Comparison of ENCODE assay signal across 8 cellular contexts in the genomic region with DNA sequence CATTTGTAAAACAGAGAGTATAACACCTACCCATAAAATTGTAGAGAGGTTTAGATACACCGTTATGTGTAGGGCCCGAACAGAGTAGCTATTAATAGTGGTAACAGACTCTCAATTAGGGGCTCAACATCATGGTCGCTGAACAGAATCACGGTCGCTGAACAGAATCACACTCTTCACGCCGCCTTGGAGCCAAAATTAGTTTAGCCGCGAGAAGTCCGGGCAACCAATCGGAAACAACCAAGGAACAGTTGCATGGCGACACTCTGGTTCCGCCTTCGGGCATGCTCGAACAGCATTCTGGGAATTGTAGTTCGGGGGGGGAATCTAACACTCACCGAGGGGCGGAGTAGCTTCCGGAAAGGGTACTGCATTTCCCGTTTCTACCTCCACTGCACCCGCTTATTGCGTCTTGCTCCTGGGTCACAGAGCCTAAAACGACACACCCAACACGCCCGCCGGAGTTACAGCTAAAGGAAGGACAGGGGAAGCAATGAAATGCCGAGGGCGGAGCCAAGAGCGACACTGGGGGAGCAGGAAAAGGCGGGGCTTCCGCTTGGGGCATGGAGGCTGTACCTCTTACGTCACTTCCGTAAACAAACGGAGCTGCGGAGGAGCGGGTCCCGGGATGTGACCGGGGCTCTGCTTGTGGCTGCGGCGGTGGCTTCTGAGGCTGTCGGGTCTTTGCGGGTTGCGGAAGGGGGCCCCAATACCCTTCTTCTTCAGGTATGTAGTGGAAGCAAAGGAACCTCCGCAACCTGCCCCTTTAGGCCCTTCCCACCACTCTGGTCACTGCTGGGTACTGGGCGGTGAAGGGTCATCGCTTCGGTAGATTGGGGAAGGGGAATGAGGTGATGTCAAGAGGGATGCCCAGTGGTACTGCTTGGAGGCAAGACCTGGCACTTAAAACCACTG. TPM values are rescaled to one million over a fixed set of nuclear protein-coding genes. Genes with fewer than 3 reads are reported as not detected.
DNase-seq lines count a peak whose midpoint lies in the region; ATAC-seq, FAIRE-seq and TF ChIP-seq lines count a peak whose summit lies in the region.

Gene CCDC28A, plus strand, starts transcription at position 593 of the 915 bp plus-strand sequence. CDS start 2,352 bp downstream, outside the sequence.

- no peak within 1 kb of the TSS for H2BK120ac ChIP-seq in H1 (replicated peaks; ENCODE audit: low read depth, low read length)

- DNase-seq in COLO829 (ENCODE audit: low spot score) = peak; percentile 96
- peak; percentile 89 for DNase-seq in HTR-8/SVneo (ENCODE audit: insufficient read length, low spot score)
- DNase-seq in NOMO-1 treated with dmso at 0.1 percent for 144 hours (lab: John Stamatoyannopoulos, UW; ENCODE audit: unreplicated experiment) = peak; percentile 93
- DNase-seq in activated CD8-positive, alpha-beta memory T cell treated with anti-CD3 and anti-CD28 coated beads for 48 hours (ENCODE audit: low read depth in 2 of 3, low spot score in 2 of 3) = peak; percentile 71 to 85 (median 82)
- peak; percentile 81 to 94 for DNase-seq in H1 (ENCODE audit: low read depth in 1 of 2, low spot score in 2 of 2)
- DNase-seq in memory B cell (ENCODE audit: low spot score in 2 of 2) = peak; percentile 96
- peak; percentile 82 for DNase-seq in stimulated activated CD8-positive, alpha-beta memory T cell treated with anti-CD3 and anti-CD28 coated beads, Interleukin-12 subunit alpha, Interleukin-12 subunit beta, amount 100 ng/mL, for 24 hours (ENCODE audit: extremely low read depth)

- peak; percentile 93 for FAIRE-seq in HTR-8/SVneo (lab: Jason Lieb, UNC)
- peak; percentile 98 for FAIRE-seq in H1 (lab: Jason Lieb, UNC)

- TF ChIP-seq EP300 in H1 (IDR thresholded peaks at IDR 0.05; ENCODE audit: borderline replicate concordance in 1 of 2, low read depth in 2 of 2, low read length in 2 of 2) = no peak

- peak within 1 kb of the TSS; percentile 99 for H4K5ac ChIP-seq in H1 (ENCODE audit: insufficient read length, low read depth, low read length)

- peak within 1 kb of the TSS; percentile 98 for H3K27ac Mint-ChIP-seq in memory B cell

- peak; percentile 56 to 86 for TF ChIP-seq POLR2A in H1 (IDR thresholded peaks at IDR 0.05; ENCODE audit: control extremely low read depth in 1 of 2, low read depth in 2 of 2, low read length in 2 of 2)

- no peaks in the 10 kb centered on the region for H3K9me3 Mint-ChIP-seq in memory B cell

- CTCF ChIA-PET in H1 (lab: Charles Lee; ENCODE audit: partially characterized antibody) = interaction anchor here (0.6 to 1.0 kb wide), 4 partner anchors 14 to 183 kb away, joined by 3 to 4 read pairs (median 3); no protein-coding TSS in a partner anchor

- H3K4me3 ChIP-seq in H1 (ENCODE audit: extremely low read depth in 1 of 4, insufficient read depth in 2 of 4, low read depth in 3 of 4, low read length in 4 of 4) = peak within 1 kb of the TSS; percentile 77 to 96 (median 88)

- peak within 1 kb of the TSS; percentile 99 for H2BK5ac ChIP-seq in H1 (ENCODE audit: low read depth, low read length)

- H3K18ac ChIP-seq in H1 (ENCODE audit: extremely low read depth, low read length) = peak within 1 kb of the TSS; percentile 100

- peaks cover 6% of the 10 kb centered on the region for H3K36me3 Mint-ChIP-seq in memory B cell

- peak within 1 kb of the TSS; percentile 100 for H3K4me3 Mint-ChIP-seq in memory B cell

- H3K56ac ChIP-seq in H1 (replicated peaks; ENCODE audit: insufficient read length, low read depth, low read length) = peak within 1 kb of the TSS; percentile 92

- no peak for TF ChIP-seq CTCF in H1 (IDR thresholded peaks at IDR 0.05; ENCODE audit: control extremely low read depth in 1 of 3, insufficient read depth in 1 of 3, low read depth in 1 of 3, low read length in 3 of 3)

- H3K79me1 ChIP-seq in H1 (ENCODE audit: low read depth, low read length) = no peaks in the 10 kb centered on the region

- H2AK5ac ChIP-seq in H1 (ENCODE audit: low read depth, low read length) = no peak within 1 kb of the TSS

- H3K9ac ChIP-seq in H1 (replicated peaks in 1 of 4; ENCODE audit: extremely low read depth in 1 of 4, low read depth in 3 of 4, low read length in 3 of 4) = peak within 1 kb of the TSS; percentile 75 to 90 (median 86)

- no peaks in the 10 kb centered on the region for H3K9me3 ChIP-seq in H1 (ENCODE audit: insufficient read depth in 2 of 2, low read depth in 1 of 2, low read length in 1 of 2)

- H2BK12ac ChIP-seq in H1 (ENCODE audit: low read depth, low read length) = peak within 1 kb of the TSS; percentile 99

- peak within 1 kb of the TSS; percentile 75; the same call in 1 of the 2 replicates for H4K8ac ChIP-seq in H1 (ENCODE audit: extremely low read depth, insufficient read depth, low read length)

- ATAC-seq in GM21367 (IDR thresholded peaks at IDR 0.05; ENCODE audit: unreplicated experiment) = peak; percentile 87
- peak; percentile 84 for ATAC-seq in memory B cell (ENCODE audit: low read depth)

- H3K14ac ChIP-seq in H1 (ENCODE audit: insufficient read length) = no peak within 1 kb of the TSS

- no peaks in the 10 kb centered on the region for H3K27me3 ChIP-seq in H1 (replicated peaks in 1 of 4; ENCODE audit: control insufficient read depth in 3 of 4, extremely low read depth in 1 of 4, insufficient read depth in 3 of 4, low read length in 3 of 4)

- H2BK20ac ChIP-seq in H1 (ENCODE audit: low read length) = peak within 1 kb of the TSS; percentile 38; the same call in 1 of the 2 replicates

- no peak within 1 kb of the TSS for H3K4ac ChIP-seq in H1 (replicated peaks; ENCODE audit: insufficient read length, low read depth, low read length)

- H2BK15ac ChIP-seq in H1 (ENCODE audit: low read length) = peak within 1 kb of the TSS; percentile 50; the same call in 1 of the 2 replicates

- H3K27me3 Mint-ChIP-seq in memory B cell = no peaks in the 10 kb centered on the region

- POLR2A ChIA-PET in H1 (lab: Charles Lee; ENCODE audit: partially characterized antibody) = interaction anchor here (0.7 to 1.7 kb wide), 6 partner anchors 21 to 522 kb away, joined by 3 to 8 read pairs (median 4); no protein-coding TSS in a partner anchor

- H3K27ac ChIP-seq in H1 (ENCODE audit: low read depth, low read length) = peak within 1 kb of the TSS; percentile 96

- peaks cover 9% of the 10 kb centered on the region for H3K4me1 Mint-ChIP-seq in memory B cell

- TF ChIP-seq RAD21 in H1 (IDR thresholded peaks at IDR 0.05 in 1 of 2, conservative IDR thresholded peaks at IDR 0.05 in 1 of 2; ENCODE audit: low read depth in 2 of 2, low read length in 2 of 2) = no peak

- H4K20me1 ChIP-seq in H1 (replicated peaks in 1 of 2; ENCODE audit: control insufficient read depth in 1 of 2, insufficient read depth in 2 of 2, low read length in 2 of 2) = no peaks in the 10 kb centered on the region

- no peak within 1 kb of the TSS for H3K23ac ChIP-seq in H1 (ENCODE audit: insufficient read length)

- no peaks in the 10 kb centered on the region for H3K79me2 ChIP-seq in H1 (ENCODE audit: control insufficient read depth in 1 of 2, insufficient read depth in 2 of 2, low read length in 2 of 2)

- peaks cover 3% of the 10 kb centered on the region; the same call in 1 of the 2 replicates for H3K23me2 ChIP-seq in H1 (ENCODE audit: low read depth, low read length)

- H3K36me3 ChIP-seq in H1 (ENCODE audit: control insufficient read depth in 2 of 4, insufficient read depth in 4 of 4, low read length in 3 of 4) = no peaks in the 10 kb centered on the region

- H3K4me2 ChIP-seq in H1 (ENCODE audit: insufficient read depth in 1 of 2, low read depth in 2 of 2, low read length in 2 of 2) = peak within 1 kb of the TSS; percentile 61 to 85

- H3K4me1 ChIP-seq in H1 (replicated peaks in 1 of 4; ENCODE audit: control insufficient read depth in 3 of 4, insufficient read depth in 4 of 4, low read length in 3 of 4) = no peaks in the 10 kb centered on the region

- WGBS in H1 (ENCODE audit: extremely low coverage in 1 of 2, insufficient coverage in 1 of 2, insufficient read length in 1 of 2, insufficient replicate concordance in 2 of 2, low coverage in 1 of 2, low lambda C conversion rate in 2 of 2, missing lambda C conversion rate in 1 of 2), 2 experiments = 2% methylated on average over 47 of the region's 47 CpGs; no CpG with 5 or more reads in 1 of the 2 experiments

- H4K91ac ChIP-seq in H1 (replicated peaks; ENCODE audit: insufficient read length, low read length) = peak within 1 kb of the TSS; percentile 70

- H2AFZ ChIP-seq in H1 (ENCODE audit: low read length) = peak within 1 kb of the TSS; percentile 99

TF ChIP-seq in H1, 55 proteins besides CTCF, POLR2A, EP300 and RAD21 (continues in another document):
- no peak for TF ChIP-seq RXRA (IDR thresholded peaks at IDR 0.05; ENCODE audit: insufficient read depth, low read depth, low read length)
- no peak for TF ChIP-seq HDAC6 (IDR thresholded peaks at IDR 0.05; ENCODE audit: low read depth, low read length)
- peak; percentile 88; the same call in 1 of the 2 replicates for TF ChIP-seq RBBP5 (IDR thresholded peaks at IDR 0.05; ENCODE audit: borderline replicate concordance, low read depth, low read length)
- TF ChIP-seq NRF1 (IDR thresholded peaks at IDR 0.05; ENCODE audit: low read depth, low read length) = no peak
- TF ChIP-seq POLR2AphosphoS5 (IDR thresholded peaks at IDR 0.05; ENCODE audit: low read depth, low read length) = peak; percentile 82
- no peak for TF ChIP-seq EZH2 (IDR thresholded peaks at IDR 0.05; ENCODE audit: low read depth, low read length, severe bottlenecking)
- no peak for TF ChIP-seq SP1 (IDR thresholded peaks at IDR 0.05; ENCODE audit: low read depth, low read length)
- peak; percentile 58; the same call in 1 of the 2 replicates for TF ChIP-seq KDM5A (IDR thresholded peaks at IDR 0.05; ENCODE audit: low read length)
- TF ChIP-seq CHD2 (IDR thresholded peaks at IDR 0.05; ENCODE audit: low read length) = peak; percentile 85
- no peak for TF ChIP-seq CTBP2 (IDR thresholded peaks at IDR 0.05; ENCODE audit: borderline replicate concordance, insufficient read depth, insufficient read length, low read length)
- TF ChIP-seq EGR1 (IDR thresholded peaks at IDR 0.05; ENCODE audit: borderline replicate concordance, low read depth, low read length) = no peak
- TF ChIP-seq SP4 (IDR thresholded peaks at IDR 0.05; ENCODE audit: low read length) = peak; percentile 55; the same call in 1 of the 2 replicates
- peak; percentile 57 for TF ChIP-seq BRCA1 (IDR thresholded peaks at IDR 0.05; ENCODE audit: low read depth, low read length)
- no peak for TF ChIP-seq CBX5 (IDR thresholded peaks at IDR 0.05; ENCODE audit: low read depth, low read length)

RNA-seq across cellular contexts. Expression of gene CCDC28A, which starts in this region (rescaled TPM):
- total RNA-seq in H1 (2021; fragmentation: NEBNext Ultra II Directional; extraction: Animal tissue kit (Norgen Biotek cat#: 25700)) = 12.1 and 13.6 TPM in 2 replicates
- polyA plus RNA-seq in H1 (2011; rRNA removed) = 4.7 and 9.6 TPM in 2 replicates
- 10.2 TPM for polyA plus RNA-seq in H1 (2011; cell fraction: cytosol; rRNA removed)
- 1.6 TPM for polyA plus RNA-seq in H1 (2011; cell fraction: nucleus; rRNA removed)
- 10.7 to 17.1 TPM (median 11.4 TPM) in 4 replicates for polyA plus RNA-seq in H1 (2012, experiment 1 of 2)
- polyA plus RNA-seq in H1 (2012, experiment 2 of 2) = 3.0 TPM
- 10.3 TPM for polyA plus RNA-seq in H1 (2013, experiment 1 of 2)
- 10.0 TPM for polyA plus RNA-seq in H1 (2013, experiment 2 of 2)
- 2.1 and 6.1 TPM in 2 replicates for polyA minus RNA-seq in H1 (2011; rRNA and poly(A)+ RNA removed)
- polyA minus RNA-seq in H1 (2011; cell fraction: cytosol; rRNA and poly(A)+ RNA removed) = 3.7 TPM
- polyA minus RNA-seq in H1 (2011; cell fraction: nucleus; rRNA and poly(A)+ RNA removed) = 2.1 TPM

Comparison
In these comparisons a context has a peak if more than half of its experiments do, and no peak if none do; other contexts are left out.
1. Peak in every context shown above with its lines: DNase-seq, ATAC-seq, H3K4me3 ChIP-seq and H3K27ac ChIP-seq.